17 cellular contexts compared by ENCODE assay signal in genomic region chr10:52485486-52485885, GRCh38.
DNase-seq lines count a peak whose midpoint lies in the region; ATAC-seq and TF ChIP-seq lines count a peak whose summit lies in the region.
"Had no signal": no experiment of that assay in that cellular context is flagged by ENCODE, and none has a peak within 500 bp of the region (broad histone marks: within the 10 kb centered on the region; RNA-seq: fewer than 3 reads in every experiment).

No MANE protein-coding gene starts in this region.

- H3K4me1 Mint-ChIP-seq in GM23338 = no peaks in the 10 kb centered on the region

- no peak overlapping the region for H3K27ac Mint-ChIP-seq in GM23338
- H3K27ac Mint-ChIP-seq: CD4-positive, alpha-beta T cell had no signal

- intact Hi-C loops in PC-3 (cut with micrococcal nuclease) (loop anchor here (5.0 kb wide), 3 partner anchors 153 to 1498 kb away; no protein-coding TSS in a partner anchor), OCI-LY7 (cut with micrococcal nuclease; ENCODE audit: unreplicated experiment) (loop anchor here (5.0 kb wide), 2 partner anchors 118 to 268 kb away; no protein-coding TSS in a partner anchor)

- POLR2A ChIA-PET in PC-3 (lab: Charles Lee; ENCODE audit: unreplicated experiment) (interaction anchor here (0.6 to 0.7 kb wide), 2 partner anchors 166 to 168 kb away, joined by 3 to 15 read pairs; no protein-coding TSS in a partner anchor), OCI-LY7 (lab: Charles Lee) (interaction anchor here (0.6 to 1.1 kb wide), 4 partner anchors 17 to 434 kb away, joined by 3 to 7 read pairs (median 4); no protein-coding TSS in a partner anchor)

- H3K36me3 ChIP-seq in PC-3 (ENCODE audit: low read depth, low read length) (no peaks in the 10 kb centered on the region; the same call in 1 of the 2 replicates), osteoblast (ENCODE audit: insufficient read depth, low read length) (no peaks in the 10 kb centered on the region), GM23338 (ENCODE audit: insufficient read depth) (no peaks in the 10 kb centered on the region), OCI-LY7 (ENCODE audit: insufficient read depth, low read length) (no peaks in the 10 kb centered on the region)
- H3K36me3 ChIP-seq: BE2C had no signal

- ATAC-seq in PC-3 (no peak), GM23338 (no peak)
- ATAC-seq: Right ventricle myocardium inferior had no signal

- H3K4me3 ChIP-seq in PC-3 (ENCODE audit: low read length) (no peak overlapping the region), osteoblast (ENCODE audit: insufficient read depth, low read length) (no peak overlapping the region), GM23338 (no peak overlapping the region), OCI-LY7 (ENCODE audit: low read depth, low read length, poor library complexity, severe bottlenecking) (no peak overlapping the region)

- H4K20me1 ChIP-seq in PC-3 (ENCODE audit: low read length) (no peaks in the 10 kb centered on the region), osteoblast (ENCODE audit: insufficient read depth, low read length) (no peaks in the 10 kb centered on the region), GM23338 (replicated peaks; ENCODE audit: insufficient read depth) (no peaks in the 10 kb centered on the region), OCI-LY7 (ENCODE audit: insufficient read depth, low read length) (no peaks in the 10 kb centered on the region)

- H3K9me2 ChIP-seq in PC-3 (replicated peaks; ENCODE audit: low read length) (no peaks in the 10 kb centered on the region), GM23338 (ENCODE audit: insufficient read depth) (no peaks in the 10 kb centered on the region), OCI-LY7 (ENCODE audit: insufficient read depth, low read length) (no peaks in the 10 kb centered on the region)

- no TSS peak for BruUV-seq in PC-3 (replicated peaks; lab: Mats Ljungman, UMichigan)
- no TSS peak for BruUV-seq in OCI-LY7 (replicated peaks; lab: Mats Ljungman, UMichigan)

- H3K27me3 ChIP-seq in PC-3 (ENCODE audit: low read length) (no peaks in the 10 kb centered on the region), osteoblast (ENCODE audit: insufficient read depth, low read length) (no peaks in the 10 kb centered on the region), GM23338 (ENCODE audit: insufficient read depth) (no peaks in the 10 kb centered on the region)
- H3K27me3 ChIP-seq: BE2C had no signal

- H2AFZ ChIP-seq in PC-3 (ENCODE audit: low read length) (peak overlapping the region; percentile 6), osteoblast (ENCODE audit: low read length) (peak overlapping the region; percentile 19), GM23338 (no peak overlapping the region), OCI-LY7 (ENCODE audit: low read length) (no peak overlapping the region)

- H3K4me2 ChIP-seq in PC-3 (ENCODE audit: low read length) (no peak overlapping the region), osteoblast (ENCODE audit: insufficient read depth, low read length) (no peak overlapping the region), GM23338 (no peak overlapping the region), OCI-LY7 (ENCODE audit: low read length) (no peak overlapping the region)

- in situ Hi-C loops in GM13977 (cut with MboI; ENCODE audit: low pct_unique_long_range_greater_than_20kb, low sequenced_read_pairs, unreplicated experiment) = loop anchor here (10.0 kb wide), 1 partner anchor 171 kb away; the partner anchor contains the start of gene DKK1

- no peak overlapping the region for H3K9ac ChIP-seq in PC-3 (ENCODE audit: low read length)

- H3K9me3 ChIP-seq in PC-3 (ENCODE audit: low read length) (no peaks in the 10 kb centered on the region), osteoblast (ENCODE audit: low read depth, low read length) (no peaks in the 10 kb centered on the region), OCI-LY7 (ENCODE audit: low read length) (no peaks in the 10 kb centered on the region)
- H3K9me3 ChIP-seq: BE2C had no signal

- no peaks in the 10 kb centered on the region for H3K36me3 Mint-ChIP-seq in GM23338 (ENCODE audit: low read depth)

- DNase-seq in EH (ENCODE audit: low read depth) (peak; percentile 17), PC-3 (no peak), fibroblast of gingiva (ENCODE audit: low read depth) (peak; percentile 20), osteoblast (ENCODE audit: insufficient read length, low spot score, missing footprints) (no peak), GM13977 (ENCODE audit: low spot score) (no peak), GM23338 (ENCODE audit: low spot score) (no peak), OCI-LY7 (ENCODE audit: low spot score) (no peak), DMS 273 (lab: John Stamatoyannopoulos, UW; ENCODE audit: unreplicated experiment) (no peak)
- DNase-seq: BE2C; CD4-positive, alpha-beta T cell; DMS53; KBM-7; NCI-H1417 treated with DMSO at 0.1 percent for 48 hours; NCI-H2029; NCI-H2171 treated with DMSO at 0.1 percent for 48 hours; NCI-H446 treated with DMSO at 0.1 percent for 48 hours had no signal

- H3K27me3 Mint-ChIP-seq in GM23338 (ENCODE audit: insufficient read depth, low read depth, poor library complexity) = no peaks in the 10 kb centered on the region
- H3K27me3 Mint-ChIP-seq: CD4-positive, alpha-beta T cell had no signal

- H3K79me2 ChIP-seq in PC-3 (ENCODE audit: low read length) (peaks cover 16% of the 10 kb centered on the region), osteoblast (ENCODE audit: insufficient read depth, low read length) (no peaks in the 10 kb centered on the region), GM23338 (replicated peaks; ENCODE audit: insufficient read depth) (no peaks in the 10 kb centered on the region), OCI-LY7 (ENCODE audit: insufficient read depth, low read depth, low read length) (no peaks in the 10 kb centered on the region)

- no peak overlapping the region for H3K4me3 Mint-ChIP-seq in GM23338
- H3K4me3 Mint-ChIP-seq: CD4-positive, alpha-beta T cell had no signal

- CTCF ChIA-PET in PC-3 (lab: Charles Lee) = interaction anchor here (0.7 to 4.3 kb wide), 3 partner anchors 76 to 166 kb away, joined by 4 to 28 read pairs (median 7); no protein-coding TSS in a partner anchor
- CTCF ChIA-PET in OCI-LY7 (lab: Charles Lee; ENCODE audit: unreplicated experiment) = no interaction called here

- H3K27ac ChIP-seq in PC-3 (ENCODE audit: low read length) = 0 out of 2 replicates have a peak overlapping the region, but pooled peaks have one; percentile 2
- peak overlapping the region; percentile 21 for H3K27ac ChIP-seq in osteoblast (ENCODE audit: low read depth, low read length)
- H3K27ac ChIP-seq in GM23338 (ENCODE audit: low read depth) = no peak overlapping the region
- H3K27ac ChIP-seq in OCI-LY7 (ENCODE audit: low read depth, low read length, poor library complexity, severe bottlenecking) = no peak overlapping the region

- no peaks in the 10 kb centered on the region for H3K9me3 Mint-ChIP-seq in GM23338

- no peak for TF ChIP-seq CTCF in PC-3 (conservative IDR thresholded peaks at IDR 0.05; ENCODE audit: low read depth, low read length)
- TF ChIP-seq CTCF in osteoblast (IDR thresholded peaks at IDR 0.05; ENCODE audit: extremely low read depth, low read depth, low read length) = no peak
- TF ChIP-seq CTCF in GM13977 (IDR thresholded peaks at IDR 0.05; ENCODE audit: extremely low read depth, insufficient read depth, missing control alignments) = no peak
- no peak for TF ChIP-seq CTCF in GM23338 (conservative IDR thresholded peaks at IDR 0.05; ENCODE audit: low read depth in 2 of 2)
- no peak for TF ChIP-seq CTCF in OCI-LY7 (conservative IDR thresholded peaks at IDR 0.05; ENCODE audit: low read length)

- peaks cover 49% of the 10 kb centered on the region for H3K4me1 ChIP-seq in PC-3 (ENCODE audit: insufficient read depth, low read length)
- H3K4me1 ChIP-seq in osteoblast (ENCODE audit: insufficient read depth, low read length) = peaks cover 33% of the 10 kb centered on the region
- no peaks in the 10 kb centered on the region for H3K4me1 ChIP-seq in GM23338 (ENCODE audit: insufficient read depth)
- no peaks in the 10 kb centered on the region for H3K4me1 ChIP-seq in OCI-LY7 (ENCODE audit: insufficient read depth, low read length, poor library complexity, severe bottlenecking)
- H3K4me1 ChIP-seq: BE2C had no signal

- peaks cover 6% of the 10 kb centered on the region for H3F3A ChIP-seq in PC-3 (ENCODE audit: low read length, unreplicated experiment)
- H3F3A ChIP-seq in GM23338 (replicated peaks; ENCODE audit: low read depth) = no peaks in the 10 kb centered on the region

TF ChIP-seq in GM23338, 12 proteins besides CTCF, POLR2A, EP300 and RAD21 (continues in another document):
- TF ChIP-seq ZNF114 (CRISPR knock-in tag; IDR thresholded peaks at IDR 0.05) (no peak), STAT1 (IDR thresholded peaks at IDR 0.05; ENCODE audit: unreplicated experiment) (no peak), JUNB (IDR thresholded peaks at IDR 0.05; ENCODE audit: unreplicated experiment) (no peak)

Comparison
In these comparisons a context has a peak if more than half of its experiments do, and no peak if none do; other contexts are left out.
1. DNase-seq: peak in EH (single experiment) and fibroblast of gingiva (single experiment); none in PC-3 (single experiment), osteoblast (single experiment), GM13977 (single experiment), GM23338 (single experiment), OCI-LY7 (single experiment) and DMS 273 (single experiment).
2. H2AFZ ChIP-seq: peak in PC-3 (single experiment) and osteoblast (single experiment); none in GM23338 (single experiment) and OCI-LY7 (single experiment).
3. H3K27ac ChIP-seq: peak in PC-3 (single experiment) and osteoblast (single experiment); none in GM23338 (single experiment) and OCI-LY7 (single experiment).